Comparison of ENCODE assay signal across 15 cellular contexts in the genomic region with DNA sequence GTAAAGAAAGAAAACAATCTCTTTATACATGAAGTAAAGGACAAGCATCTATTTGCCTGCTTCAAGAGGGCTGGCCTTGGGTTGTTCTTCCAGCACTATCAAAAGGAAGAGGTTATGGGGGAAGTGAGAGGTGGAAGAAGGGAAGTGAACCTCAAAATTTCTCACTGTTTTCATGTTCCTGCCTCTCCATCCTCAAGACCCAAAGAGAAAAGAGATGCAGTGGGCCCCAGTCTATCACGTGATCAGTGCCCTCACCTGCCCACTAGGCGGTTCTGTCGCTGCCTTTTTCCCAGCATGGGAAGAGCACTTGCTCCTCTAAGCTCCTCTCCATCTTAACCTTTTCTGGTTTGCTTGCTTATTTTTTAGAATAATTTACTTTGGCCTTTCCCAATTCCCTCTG. TPM values are rescaled to one million over a fixed set of nuclear protein-coding genes. Genes with fewer than 3 reads are reported as not detected.
A peak's percentile ranks its signal among the peaks of the same experiment; 100 is the strongest.
DNase-seq lines count a peak whose midpoint lies in the region; ATAC-seq, FAIRE-seq and TF ChIP-seq lines count a peak whose summit lies in the region.
"Had no signal": no experiment of that assay in that cellular context is flagged by ENCODE, and none has a peak within 500 bp of the region (broad histone marks: within the 10 kb centered on the region; RNA-seq: fewer than 3 reads in every experiment).

No MANE protein-coding gene starts in this region.

- H3K27ac ChIP-seq in SK-N-SH (ENCODE audit: low read depth in 2 of 2, low read length in 1 of 2) (no peak overlapping the region), H1 (ENCODE audit: low read depth, low read length) (no peak overlapping the region), right cardiac atrium (ENCODE audit: low read length) (no peak overlapping the region), Peyer's patch (no peak overlapping the region)
- H3K27ac ChIP-seq: stomach had no signal

- no peak overlapping the region for H4K91ac ChIP-seq in H1 (replicated peaks; ENCODE audit: insufficient read length, low read length)

- H3K36me3 ChIP-seq in SK-N-SH (replicated peaks in 1 of 2; ENCODE audit: control insufficient read depth in 1 of 2, insufficient read depth in 2 of 2, low read length in 1 of 2), result no peaks in the 10 kb centered on the region
- H3K36me3 ChIP-seq in H1 (ENCODE audit: control insufficient read depth in 2 of 4, insufficient read depth in 4 of 4, low read length in 3 of 4), result no peaks in the 10 kb centered on the region; a peak in 1 of 8 replicates
- no peaks in the 10 kb centered on the region for H3K36me3 ChIP-seq in Peyer's patch
- H3K36me3 ChIP-seq: stomach had no signal

- no peak overlapping the region for H2BK20ac ChIP-seq in H1 (ENCODE audit: low read length)

- H3K23me2 ChIP-seq in H1 (ENCODE audit: low read depth, low read length), result no peaks in the 10 kb centered on the region

- no peaks in the 10 kb centered on the region for H4K20me1 ChIP-seq in SK-N-SH (ENCODE audit: insufficient read depth)
- no peaks in the 10 kb centered on the region for H4K20me1 ChIP-seq in H1 (replicated peaks in 1 of 2; ENCODE audit: control insufficient read depth in 1 of 2, insufficient read depth in 2 of 2, low read length in 2 of 2)

- H4K5ac ChIP-seq in H1 (ENCODE audit: insufficient read length, low read depth, low read length), result no peak overlapping the region

- no peaks in the 10 kb centered on the region for H3K27me3 ChIP-seq in SK-N-SH (ENCODE audit: insufficient read depth)
- no peaks in the 10 kb centered on the region for H3K27me3 ChIP-seq in H1 (replicated peaks in 1 of 4; ENCODE audit: control insufficient read depth in 3 of 4, extremely low read depth in 1 of 4, insufficient read depth in 3 of 4, low read length in 3 of 4)
- H3K27me3 ChIP-seq in right cardiac atrium (ENCODE audit: control insufficient read depth, insufficient read depth), result no peaks in the 10 kb centered on the region
- no peaks in the 10 kb centered on the region for H3K27me3 ChIP-seq in Peyer's patch
- H3K27me3 ChIP-seq: stomach had no signal

- FAIRE-seq in H1 (lab: Jason Lieb, UNC), result peak; percentile 81

- H3K4me3 ChIP-seq in SK-N-SH (ENCODE audit: low read depth in 2 of 2, low read length in 1 of 2), result no peak overlapping the region
- no peak overlapping the region for H3K4me3 ChIP-seq in H1 (ENCODE audit: extremely low read depth in 1 of 4, insufficient read depth in 2 of 4, low read depth in 3 of 4, low read length in 4 of 4)
- H3K4me3 ChIP-seq in retinal pigment epithelial cell (ENCODE audit: low read length), result no peak overlapping the region
- no peak overlapping the region for H3K4me3 ChIP-seq in right cardiac atrium (ENCODE audit: low read length)
- H3K4me3 ChIP-seq in Peyer's patch, result no peak overlapping the region
- H3K4me3 ChIP-seq: stomach had no signal

- TF ChIP-seq EP300 in SK-N-SH (IDR thresholded peaks at IDR 0.05; ENCODE audit: borderline replicate concordance in 1 of 2, low read depth in 1 of 2, low read length in 1 of 2), result no peak
- TF ChIP-seq EP300 in Ishikawa (IDR thresholded peaks at IDR 0.05; ENCODE audit: borderline replicate concordance), result no peak
- no peak for TF ChIP-seq EP300 in H1 (IDR thresholded peaks at IDR 0.05; ENCODE audit: borderline replicate concordance in 1 of 2, low read depth in 2 of 2, low read length in 2 of 2)

- intact Hi-C loops in right cardiac atrium (cut with DNase I), result loop anchor here in 1 of 4 donors (10.0 kb wide), 2 partner anchors 67 to 193 kb away; no protein-coding TSS in a partner anchor

- no peaks in the 10 kb centered on the region for H3K9me3 ChIP-seq in SK-N-SH
- H3K9me3 ChIP-seq in H1 (ENCODE audit: insufficient read depth in 2 of 2, low read depth in 1 of 2, low read length in 1 of 2), result no peaks in the 10 kb centered on the region
- no peaks in the 10 kb centered on the region for H3K9me3 ChIP-seq in right cardiac atrium (ENCODE audit: control insufficient read depth, low read length)
- no peaks in the 10 kb centered on the region for H3K9me3 ChIP-seq in Peyer's patch
- H3K9me3 ChIP-seq: stomach had no signal

- DNase-seq in SK-N-SH, result no peak
- DNase-seq in H1 (ENCODE audit: low read depth in 1 of 2, low spot score in 2 of 2), result peak in 1 of 2 experiments; percentile 56
- DNase-seq in retinal pigment epithelial cell (ENCODE audit: low read depth), result no peak
- no peak for DNase-seq in right cardiac atrium
- no peak for DNase-seq in retina
- DNase-seq in Peyer's patch, result no peak
- DNase-seq: EL; erythroblast; hypothalamus; IMR-90; NCI-H2081 treated with DMSO at 0.1 percent for 48 hours; stimulated activated CD4-positive, alpha-beta T cell treated with anti-CD3 and anti-CD28 coated beads, Interleukin-4, amount 100 ng/mL, for 4 hours; stomach had no signal

- no peak for TF ChIP-seq POLR2A in H1 (IDR thresholded peaks at IDR 0.05; ENCODE audit: control extremely low read depth in 1 of 2, low read depth in 2 of 2, low read length in 2 of 2)
- TF ChIP-seq POLR2A in Peyer's patch (IDR thresholded peaks at IDR 0.05), result no peak

- H3F3A ChIP-seq in SK-N-SH (replicated peaks; ENCODE audit: insufficient read depth), result peaks cover 4% of the 10 kb centered on the region

- H3K4me2 ChIP-seq in SK-N-SH (no peak overlapping the region), H1 (ENCODE audit: insufficient read depth in 1 of 2, low read depth in 2 of 2, low read length in 2 of 2) (no peak overlapping the region)

- no peaks in the 10 kb centered on the region for H3K79me1 ChIP-seq in H1 (ENCODE audit: low read depth, low read length)

- H3K9ac ChIP-seq in SK-N-SH, result no peak overlapping the region
- H3K9ac ChIP-seq in H1 (replicated peaks in 1 of 4; ENCODE audit: extremely low read depth in 1 of 4, low read depth in 3 of 4, low read length in 3 of 4), result no peak overlapping the region

- ATAC-seq in SK-N-SH treated with all-trans-retinoic acid at 6 μM for 48 hours, result no peak
- no peak for ATAC-seq in right cardiac atrium

- H2AFZ ChIP-seq in SK-N-SH (ENCODE audit: low read depth) (0 out of 2 replicates have a peak overlapping the region, but pooled peaks have one; percentile 18), H1 (ENCODE audit: low read length) (peak overlapping the region; percentile 92)

- H3K9me2 ChIP-seq in SK-N-SH, result no peaks in the 10 kb centered on the region

- H4K8ac ChIP-seq in H1 (ENCODE audit: extremely low read depth, insufficient read depth, low read length), result no peak overlapping the region

- no peak overlapping the region for H3K14ac ChIP-seq in H1 (ENCODE audit: insufficient read length)

- CTCF ChIA-PET in SK-N-SH (lab: Yijun Ruan, JAX) (no interaction called here), H1 (lab: Charles Lee; ENCODE audit: partially characterized antibody) (interaction anchor here (0.7 to 1.9 kb wide), 8 partner anchors 10 to 184 kb away, joined by 3 to 9 read pairs (median 4); no protein-coding TSS in a partner anchor)

- H3K56ac ChIP-seq in H1 (replicated peaks; ENCODE audit: insufficient read length, low read depth, low read length), result no peak overlapping the region

- TF ChIP-seq CTCF in SK-N-SH (IDR thresholded peaks at IDR 0.05), result no peak
- TF ChIP-seq CTCF in H1 (IDR thresholded peaks at IDR 0.05; ENCODE audit: control extremely low read depth in 1 of 3, insufficient read depth in 1 of 3, low read depth in 1 of 3, low read length in 3 of 3), result peak; percentile 28 to 65 (median 61); a peak in 3 of 4 replicates
- peak; percentile 9 for TF ChIP-seq CTCF in retinal pigment epithelial cell (conservative IDR thresholded peaks at IDR 0.05; ENCODE audit: low read depth, low read length)
- TF ChIP-seq CTCF in Peyer's patch (IDR thresholded peaks at IDR 0.05), result peak in 2 of 6 experiments; percentile 14 to 21

- H2BK12ac ChIP-seq in H1 (ENCODE audit: low read depth, low read length), result no peak overlapping the region

- no peak overlapping the region for H3K18ac ChIP-seq in H1 (ENCODE audit: extremely low read depth, low read length)

- TF ChIP-seq RAD21 in SK-N-SH (IDR thresholded peaks at IDR 0.05; ENCODE audit: low read length) (no peak), Ishikawa (IDR thresholded peaks at IDR 0.05; ENCODE audit: low read depth) (no peak), H1 (IDR thresholded peaks at IDR 0.05 in 1 of 2, conservative IDR thresholded peaks at IDR 0.05 in 1 of 2; ENCODE audit: low read depth in 2 of 2, low read length in 2 of 2) (peak; percentile 56 to 63)

- WGBS in SK-N-SH (ENCODE audit: low lambda C conversion rate), result 82% methylated on average over 3 of the region's 3 CpGs
- WGBS in H1 (ENCODE audit: extremely low coverage in 1 of 2, insufficient coverage in 1 of 2, insufficient read length in 1 of 2, insufficient replicate concordance in 2 of 2, low coverage in 1 of 2, low lambda C conversion rate in 2 of 2, missing lambda C conversion rate in 1 of 2), 2 experiments, result 6% methylated on average over 3 of the region's 3 CpGs; no CpG with 5 or more reads in 1 of the 2 experiments
- WGBS in right cardiac atrium, result 63% methylated on average over 3 of the region's 3 CpGs

- H2BK15ac ChIP-seq in H1 (ENCODE audit: low read length), result no peak overlapping the region

- no peak overlapping the region for H3K23ac ChIP-seq in H1 (ENCODE audit: insufficient read length)

- H3K4me1 ChIP-seq in SK-N-SH (ENCODE audit: control insufficient read depth in 1 of 2, insufficient read depth in 2 of 2, low read depth in 1 of 2, low read length in 1 of 2) (peaks cover 0 to 7% of the 10 kb centered on the region in 2 experiments; a peak in 2 of 4 replicates), H1 (replicated peaks in 1 of 4; ENCODE audit: control insufficient read depth in 3 of 4, insufficient read depth in 4 of 4, low read length in 3 of 4) (peaks cover 0 to 6% (median 4%) of the 10 kb centered on the region in 4 experiments; a peak in 6 of 7 replicates), right cardiac atrium (ENCODE audit: control insufficient read depth, insufficient read depth, low read length) (peaks cover 2% of the 10 kb centered on the region), Peyer's patch (no peaks in the 10 kb centered on the region)

- H3K79me2 ChIP-seq in SK-N-SH (ENCODE audit: insufficient read depth) (peaks cover 5% of the 10 kb centered on the region), H1 (ENCODE audit: control insufficient read depth in 1 of 2, insufficient read depth in 2 of 2, low read length in 2 of 2) (no peaks in the 10 kb centered on the region)

- no peak overlapping the region for H2BK5ac ChIP-seq in H1 (ENCODE audit: low read depth, low read length)

- no peak overlapping the region for H2BK120ac ChIP-seq in H1 (replicated peaks; ENCODE audit: low read depth, low read length)

- no peak overlapping the region for H3K4ac ChIP-seq in H1 (replicated peaks; ENCODE audit: insufficient read length, low read depth, low read length)

- H2AK5ac ChIP-seq in H1 (ENCODE audit: low read depth, low read length), result no peak overlapping the region

- POLR2A ChIA-PET in SK-N-SH (lab: Yijun Ruan, JAX) (no interaction called here), H1 (lab: Charles Lee; ENCODE audit: partially characterized antibody) (interaction anchor here (0.8 to 2.3 kb wide), 3 partner anchors 68 to 76 kb away, joined by 3 to 8 read pairs (median 3); a partner anchor contains a TSS)

RNA-seq across cellular contexts. Expression of a gene that starts 6.2 kb away (rescaled TPM):
- polyA plus RNA-seq in SK-N-SH (2012; rRNA removed) (5.0 and 6.3 TPM in 2 replicates), H1 (2011; rRNA removed) (2.8 and 4.0 TPM in 2 replicates), right cardiac atrium (5.4 TPM)
- polyA plus RNA-seq in SK-N-SH (2012; cell fraction: cytosol; rRNA removed), result 9.3 and 12.2 TPM in 2 replicates
- 2.5 and 5.2 TPM in 2 replicates for polyA plus RNA-seq in SK-N-SH (2012; cell fraction: nucleus; rRNA removed)
- 27.6 and 30.0 TPM in 2 replicates for total RNA-seq in H1 (2021; fragmentation: NEBNext Ultra II Directional; extraction: Animal tissue kit (Norgen Biotek cat#: 25700))
- 6.8 TPM for polyA plus RNA-seq in H1 (2011; cell fraction: cytosol; rRNA removed)
- 2.8 TPM for polyA plus RNA-seq in H1 (2011; cell fraction: nucleus; rRNA removed)
- 8.6 to 19.1 TPM (median 10.3 TPM) in 4 replicates for polyA plus RNA-seq in H1 (2012, experiment 1 of 2)
- polyA plus RNA-seq in H1 (2012, experiment 2 of 2), result 0.83 TPM
- polyA plus RNA-seq in H1 (2013, experiment 1 of 2), result 19.5 TPM
- 19.4 TPM for polyA plus RNA-seq in H1 (2013, experiment 2 of 2)
- polyA minus RNA-seq in H1 (2011; rRNA and poly(A)+ RNA removed), result 9.0 and 14.8 TPM in 2 replicates
- polyA minus RNA-seq in H1 (2011; cell fraction: cytosol; rRNA and poly(A)+ RNA removed), result 8.9 TPM
- 33.1 TPM for polyA minus RNA-seq in H1 (2011; cell fraction: nucleus; rRNA and poly(A)+ RNA removed)
- total RNA-seq in right cardiac atrium (10 to 100 TPM; 16.6 to 19.3 (median 18.4) TPM), Peyer's patch (10 to 100 TPM; 28.7 to 31.2 (median 29.7) TPM)
